10 cellular contexts compared by ENCODE assay signal in genomic region chr2:127220807-127221527, GRCh38. TPM values are rescaled to one million over a fixed set of nuclear protein-coding genes. Genes with fewer than 3 reads are reported as not detected.
DNase-seq lines count a peak whose midpoint lies in the region; ATAC-seq and TF ChIP-seq lines count a peak whose summit lies in the region.
"Had no signal": no experiment of that assay in that cellular context is flagged by ENCODE, and none has a peak within 500 bp of the region (broad histone marks: within the 10 kb centered on the region; RNA-seq: fewer than 3 reads in every experiment).

No MANE protein-coding gene starts in this region.

- peak; percentile 50 for DNase-seq in DMS53 (lab: John Stamatoyannopoulos, UW)
- DNase-seq in DMS53 treated with DMSO at 0.1 percent for 48 hours (lab: John Stamatoyannopoulos, UW; ENCODE audit: unreplicated experiment): no peak
- DNase-seq in endodermal cell: peak; percentile 83
- DNase-seq in osteocyte (ENCODE audit: extremely low spot score, unreplicated experiment): no peak
- DNase-seq in T-helper 9 cell: no peak
- DNase-seq in NCI-H128 (lab: John Stamatoyannopoulos, UW; ENCODE audit: unreplicated experiment): no peak
- DNase-seq: NCI-H1417 treated with DMSO at 0.1 percent for 48 hours had no signal

- no peaks in the 10 kb centered on the region for H4K20me1 ChIP-seq in Loucy (ENCODE audit: insufficient read depth, low read length, poor library complexity, severe bottlenecking)

- no peaks in the 10 kb centered on the region for H3K36me3 ChIP-seq in Loucy (ENCODE audit: insufficient read depth, low read length)
- H3K36me3 ChIP-seq in endodermal cell (ENCODE audit: control insufficient read depth, insufficient read depth, low read length): no peaks in the 10 kb centered on the region

- ATAC-seq in GM18498 (IDR thresholded peaks at IDR 0.05; ENCODE audit: unreplicated experiment): no peak

- H3K27ac ChIP-seq in endodermal cell (ENCODE audit: low read depth, low read length): peak overlapping the region; percentile 68
- H3K27ac ChIP-seq: 22Rv1 had no signal

- peak overlapping the region; percentile 15 for H3K4me2 ChIP-seq in Loucy (ENCODE audit: low read depth, low read length, poor library complexity, severe bottlenecking)

- no peak overlapping the region for H3K9ac ChIP-seq in Loucy (ENCODE audit: low read depth, low read length, poor library complexity, severe bottlenecking)
- peak overlapping the region; percentile 64 for H3K9ac ChIP-seq in endodermal cell (ENCODE audit: extremely low read depth, low read length, poor library complexity, severe bottlenecking)

- H3K9me3 ChIP-seq in Loucy (ENCODE audit: insufficient read depth, low read depth, low read length) (no peaks in the 10 kb centered on the region), endodermal cell (ENCODE audit: control insufficient read depth, low read length) (no peaks in the 10 kb centered on the region)

- H3K27me3 Mint-ChIP-seq in endodermal cell (ENCODE audit: insufficient read depth) (peaks cover 36% of the 10 kb centered on the region), osteocyte (ENCODE audit: unreplicated experiment) (no peaks in the 10 kb centered on the region)

- no peaks in the 10 kb centered on the region for H3K36me3 Mint-ChIP-seq in endodermal cell (ENCODE audit: low read depth)
- peaks cover 2% of the 10 kb centered on the region for H3K36me3 Mint-ChIP-seq in osteocyte (ENCODE audit: unreplicated experiment)

- no peaks in the 10 kb centered on the region for H3K9me2 ChIP-seq in Loucy (replicated peaks; ENCODE audit: low read depth, low read length)

- peak overlapping the region; percentile 79 for H3K4me3 Mint-ChIP-seq in endodermal cell
- H3K4me3 Mint-ChIP-seq in osteocyte (ENCODE audit: unreplicated experiment): peak overlapping the region; percentile 96

- H3F3A ChIP-seq in Loucy (ENCODE audit: low read depth): no peaks in the 10 kb centered on the region

- TF ChIP-seq CTCF in Loucy (conservative IDR thresholded peaks at IDR 0.05; ENCODE audit: low read length) (no peak), endodermal cell (conservative IDR thresholded peaks at IDR 0.05) (no peak), osteocyte (IDR thresholded peaks at IDR 0.05) (no peak)

- H3K4me3 ChIP-seq in Loucy (ENCODE audit: low read length, poor library complexity, severe bottlenecking) (no peak overlapping the region), endodermal cell (ENCODE audit: low read length) (peak overlapping the region; percentile 81)

- H3K27me3 ChIP-seq in Loucy (ENCODE audit: insufficient read depth, low read length, poor library complexity, severe bottlenecking) (no peaks in the 10 kb centered on the region), endodermal cell (ENCODE audit: control insufficient read depth, insufficient read depth, low read length, poor library complexity, severe bottlenecking) (peaks cover 18% of the 10 kb centered on the region)

- H3K4me1 ChIP-seq in Loucy (ENCODE audit: insufficient read depth, low read length, poor library complexity, severe bottlenecking) (no peaks in the 10 kb centered on the region), endodermal cell (ENCODE audit: control insufficient read depth, insufficient read depth, low read length) (no peaks in the 10 kb centered on the region)

- WGBS in endodermal cell (ENCODE audit: insufficient coverage in 1 of 2, insufficient read length in 1 of 2), 2 experiments: 28 to 34% methylated on average over 16 to 31 of the region's 31 CpGs

- H2AFZ ChIP-seq in Loucy (ENCODE audit: low read length): peak overlapping the region; percentile 61; the same call in 1 of the 2 replicates

- peaks cover 22% of the 10 kb centered on the region for H3K4me1 Mint-ChIP-seq in endodermal cell
- H3K4me1 Mint-ChIP-seq in osteocyte (ENCODE audit: unreplicated experiment): peaks cover 63% of the 10 kb centered on the region

- no peaks in the 10 kb centered on the region for H3K79me2 ChIP-seq in Loucy (ENCODE audit: insufficient read depth, low read length)

- H3K27ac Mint-ChIP-seq in endodermal cell (peak overlapping the region; percentile 91), osteocyte (ENCODE audit: unreplicated experiment) (peak overlapping the region; percentile 98)

- H3K9me3 Mint-ChIP-seq in endodermal cell: no peaks in the 10 kb centered on the region
- H3K9me3 Mint-ChIP-seq in osteocyte (ENCODE audit: unreplicated experiment): peaks cover 6% of the 10 kb centered on the region

RNA-seq across cellular contexts. Expression of gene CYP27C1, which starts 0.9 kb away (rescaled TPM):
- total RNA-seq in endodermal cell (1 to 10 TPM; 4.4 to 4.9 TPM), osteocyte (21.9 and 24.9 TPM in 2 replicates)
- polyA plus RNA-seq in endodermal cell (2013, experiment 1 of 2): 4.0 TPM
- polyA plus RNA-seq in endodermal cell (2013, experiment 2 of 2): 4.0 TPM

Comparison
In these comparisons a context has a peak if more than half of its experiments do, and no peak if none do; other contexts are left out.
1. DNase-seq: peak in DMS53 (single experiment) and endodermal cell (single experiment); none in DMS53 treated with DMSO at 0.1 percent for 48 hours (single experiment), osteocyte (single experiment), T-helper 9 cell (single experiment) and NCI-H128 (single experiment).